8 cellular contexts compared by ENCODE assay signal in the genomic region with DNA sequence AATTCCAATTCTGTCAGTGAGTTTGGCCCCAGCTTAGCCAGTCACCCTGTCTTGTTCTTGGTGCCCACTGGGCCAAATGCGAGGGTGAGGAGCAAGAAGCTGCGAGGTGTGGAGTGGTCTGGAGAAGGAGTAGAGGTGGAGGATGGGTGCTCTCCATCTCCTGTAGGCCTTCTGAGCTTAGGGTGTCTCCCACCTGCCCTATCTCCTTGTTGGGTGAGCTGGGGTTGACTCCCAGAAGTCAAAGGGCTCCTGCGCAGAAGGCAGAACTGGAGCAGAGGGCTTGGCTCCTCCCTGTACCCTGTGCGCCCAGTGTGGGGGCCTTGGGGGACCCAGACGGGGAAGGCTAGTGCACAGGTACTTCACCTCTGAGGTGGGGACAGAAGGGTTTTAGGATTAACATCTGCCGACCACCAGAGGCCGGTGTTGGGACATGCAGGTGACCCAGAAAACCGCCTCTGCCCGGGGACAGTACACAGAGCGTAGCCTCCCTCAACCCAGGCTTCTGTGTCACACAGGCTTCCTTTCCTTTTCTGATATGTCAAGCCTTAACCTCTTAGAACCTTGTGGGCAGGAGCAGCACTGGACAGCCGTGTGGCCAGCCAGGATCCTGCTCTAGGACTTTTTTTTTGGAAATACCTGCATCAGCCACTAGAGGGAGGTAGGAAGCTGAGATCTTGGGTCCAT. TPM values are rescaled to one million over a fixed set of nuclear protein-coding genes. Genes with fewer than 3 reads are reported as not detected.
DNase-seq lines count a peak whose midpoint lies in the region; ATAC-seq, FAIRE-seq and TF ChIP-seq lines count a peak whose summit lies in the region.

No MANE protein-coding gene starts in this region.

- RAD21 ChIA-PET in GM12878 (lab: Charles Lee; ENCODE audit: unreplicated experiment), result interaction anchor here (0.6 to 4.8 kb wide), 39 partner anchors 14 to 356 kb away, joined by 3 to 88 read pairs (median 4); a partner anchor contains a TSS

- CTCF ChIA-PET in GM12878 (lab: Yijun Ruan, JAX), result interaction anchor here (0.6 to 4.8 kb wide), 68 partner anchors 12 to 376 kb away, joined by 3 to 101 read pairs (median 6); a partner anchor contains a TSS

- peak overlapping the region; percentile 72 for H2AFZ ChIP-seq in GM12878 (ENCODE audit: control insufficient read depth, low read depth, low read length)

- H3K27ac Mint-ChIP-seq in CD14-positive monocyte, result no peak overlapping the region

- DNase-seq in CD14-positive monocyte (ENCODE audit: low spot score) (no peak), LHCN-M2 (ENCODE audit: low read depth) (peak; percentile 60), SK-N-MC (ENCODE audit: low read depth, low spot score) (no peak), GM12878 (ENCODE audit: low read depth, low spot score) (peak; percentile 53), spleen (no peak), GF-D8 (lab: John Stamatoyannopoulos, UW) (no peak)

- H3K9me3 ChIP-seq in SK-N-MC (ENCODE audit: low read depth, low read length) (0 out of 2 replicates have a peak, but pooled peaks cover under 1% of the 10 kb centered on the region), GM12878 (replicated peaks; ENCODE audit: control insufficient read depth, insufficient read depth, low read length) (peaks cover 26% of the 10 kb centered on the region), iPS-20b (ENCODE audit: insufficient read depth, low read depth, low read length) (no peaks in the 10 kb centered on the region), spleen (peaks cover 0 to 5% (median 1%) of the 10 kb centered on the region in 8 donors)

- in situ Hi-C loops in GM12878 (cut with MboI), result loop anchor here (10.0 kb wide), 1 partner anchor 298 kb away; no protein-coding TSS in a partner anchor

- H3K9ac ChIP-seq in SK-N-MC (ENCODE audit: insufficient read length) (no peak overlapping the region), GM12878 (ENCODE audit: control insufficient read depth, insufficient read depth, low read length) (no peak overlapping the region), iPS-20b (ENCODE audit: low read depth, low read length) (no peak overlapping the region)

- SMC1A ChIA-PET in GM12878 (lab: Charles Lee; ENCODE audit: uncharacterized antibody, unreplicated experiment), result interaction anchor here (0.6 to 4.8 kb wide), 42 partner anchors 10 to 420 kb away, joined by 3 to 75 read pairs (median 4); a partner anchor contains a TSS

- H3K4me3 Mint-ChIP-seq in CD14-positive monocyte, result peak overlapping the region in 1 of 2 donors; percentile 50

- no peaks in the 10 kb centered on the region for H3K79me2 ChIP-seq in GM12878 (ENCODE audit: control insufficient read depth, insufficient read depth, low read length)

- intact Hi-C loops in CD14-positive monocyte (cut with micrococcal nuclease), result no loop called here
- intact Hi-C loops in GM12878 (cut with micrococcal nuclease; ENCODE audit: unreplicated experiment), result loop anchor here (1.0 to 5.0 kb wide), 7 partner anchors 20 to 294 kb away; a partner anchor contains a TSS
- intact Hi-C loops in spleen (cut with DNase I; ENCODE audit: low total_unique reads), result loop anchor here (10.0 kb wide), 1 partner anchor 288 kb away; a partner anchor contains a TSS

- 0 out of 2 replicates have a peak overlapping the region, but pooled peaks have one; percentile 20 for H3K4me3 ChIP-seq in SK-N-MC
- H3K4me3 ChIP-seq in GM12878, result no peak overlapping the region
- H3K4me3 ChIP-seq in iPS-20b (ENCODE audit: low read length), result peak overlapping the region; percentile 55; the same call in 1 of the 2 replicates
- H3K4me3 ChIP-seq in spleen, result peak overlapping the region in 2 of 8 donors; percentile 17 to 22

- H3K4me1 Mint-ChIP-seq in CD14-positive monocyte, result peaks cover 31% of the 10 kb centered on the region

- no peaks in the 10 kb centered on the region for H3K36me3 ChIP-seq in SK-N-MC (ENCODE audit: insufficient read depth, low read length)
- H3K36me3 ChIP-seq in GM12878 (ENCODE audit: control insufficient read depth in 2 of 2, insufficient read depth in 2 of 2, low read length in 1 of 2), result no peaks in the 10 kb centered on the region
- no peaks in the 10 kb centered on the region for H3K36me3 ChIP-seq in iPS-20b (ENCODE audit: insufficient read depth, low read depth, low read length)
- H3K36me3 ChIP-seq in spleen, result no peaks in the 10 kb centered on the region

- peak overlapping the region; percentile 32; the same call in 1 of the 2 replicates for H3K4me2 ChIP-seq in GM12878 (ENCODE audit: control insufficient read depth, insufficient read depth)

- H3K4me1 ChIP-seq in GM12878 (ENCODE audit: control insufficient read depth, insufficient read depth, low read length), result peaks cover 32% of the 10 kb centered on the region
- no peaks in the 10 kb centered on the region for H3K4me1 ChIP-seq in iPS-20b (ENCODE audit: insufficient read depth, low read length)
- H3K4me1 ChIP-seq in spleen, result peaks cover 13 to 47% (median 23%) of the 10 kb centered on the region in 6 donors

- peak; percentile 56 for FAIRE-seq in GM12878 (lab: Jason Lieb, UNC)

- H3K27ac ChIP-seq in SK-N-MC (no peak overlapping the region), GM12878 (ENCODE audit: control insufficient read depth, insufficient read depth) (peak overlapping the region; percentile 84; the same call in 1 of the 2 replicates), iPS-20b (ENCODE audit: low read length) (no peak overlapping the region), spleen (no peak overlapping the region)

- POLR2A ChIA-PET in GM12878 (lab: Charles Lee), result interaction anchor here (0.6 to 2.7 kb wide), 6 partner anchors 20 to 225 kb away, joined by 3 to 11 read pairs (median 4); a partner anchor contains a TSS

- no peaks in the 10 kb centered on the region for H4K20me1 ChIP-seq in GM12878 (ENCODE audit: control insufficient read depth, insufficient read depth)

- no peaks in the 10 kb centered on the region for H3K27me3 ChIP-seq in GM12878 (replicated peaks in 1 of 2; ENCODE audit: control insufficient read depth in 2 of 2, insufficient read depth in 2 of 2, low read length in 1 of 2)
- H3K27me3 ChIP-seq in iPS-20b (ENCODE audit: insufficient read depth, low read length), result no peaks in the 10 kb centered on the region; the same call in 1 of the 2 replicates
- no peaks in the 10 kb centered on the region for H3K27me3 ChIP-seq in spleen (replicated peaks in 1 of 7)

- no peak for TF ChIP-seq EP300 in GM12878 (IDR thresholded peaks at IDR 0.05; ENCODE audit: borderline replicate concordance in 1 of 2, control insufficient read depth in 1 of 2, low read depth in 2 of 2, low read length in 2 of 2)

- H3K27me3 Mint-ChIP-seq in CD14-positive monocyte (ENCODE audit: low read depth in 3 of 3), result peaks cover 4 to 8% (median 6%) of the 10 kb centered on the region in 3 donors

- no TSS peak for BruUV-seq in GM12878 (replicated peaks; lab: Mats Ljungman, UMichigan)

- TF ChIP-seq CTCF in CD14-positive monocyte (IDR thresholded peaks at IDR 0.05) (peak; percentile 98), GM12878 (IDR thresholded peaks at IDR 0.05 in 2 of 3, conservative IDR thresholded peaks at IDR 0.05 in 1 of 3; ENCODE audit: control insufficient read depth in 2 of 3, extremely low read depth in 1 of 3, insufficient read depth in 1 of 3, low read depth in 3 of 3, low read length in 3 of 3) (peak; percentile 57 to 87 (median 76); a peak in 5 of 6 replicates), spleen (IDR thresholded peaks at IDR 0.05 in 8 of 11, conservative IDR thresholded peaks at IDR 0.05 in 3 of 11) (peak; percentile 48 to 84 (median 74))

- ATAC-seq in GM19035 (IDR thresholded peaks at IDR 0.05; ENCODE audit: unreplicated experiment) (peak; percentile 58), GM12878 (peak; percentile 73)

- H3K36me3 Mint-ChIP-seq in CD14-positive monocyte, result no peaks in the 10 kb centered on the region

- TF ChIP-seq POLR2A in GM12878 (IDR thresholded peaks at IDR 0.05; ENCODE audit: low read depth, low read length) (no peak), spleen (IDR thresholded peaks at IDR 0.05) (no peak)

- TF ChIP-seq RAD21 in GM12878 (IDR thresholded peaks at IDR 0.05; ENCODE audit: insufficient read depth, low read depth, low read length), result peak; percentile 80

- H3K9me3 Mint-ChIP-seq in CD14-positive monocyte, result peaks cover 0 to 6% (median 2%) of the 10 kb centered on the region in 7 donors

- WGBS in GM12878 (ENCODE audit: insufficient coverage, insufficient replicate concordance, low lambda C conversion rate, missing lambda C conversion rate), result 39% methylated on average over 11 of the region's 11 CpGs
- 42 to 45% (median 43%) methylated on average over 11 of the region's 11 CpGs for WGBS in spleen, 5 donors

RNA-seq across cellular contexts. Expression of a gene that starts 16.9 kb away (rescaled TPM):
- polyA plus RNA-seq in CD14-positive monocyte (not detected), GM12878 (2011; rRNA removed) (not detected in 2 replicates), GM12878 (2014; fragmentation: Illumina TruSeq; extraction: Trizol) (not detected in 2 replicates), GM12878 (2014; fragmentation: Nextera tagmentation; extraction: Ambion mirVana) (not detected), GM12878 (2014; rRNA removed) (not detected in 2 replicates), GM12878 (2016; fragmentation: Nextera tagmentation; extraction: Ambion mirVana) (not detected), spleen (not detected)
- total RNA-seq in LHCN-M2 (2014; rRNA removed) (not detected in 2 replicates), GM12878 (2014; rRNA removed) (not detected in 2 replicates), GM12878 (2014; rRNA removed; fragmentation: Illumina TruSeq; extraction: Trizol) (not detected in 2 replicates), GM12878 (2021) (not detected in 2 replicates), spleen (not detected)
- not detected for polyA plus RNA-seq in LHCN-M2 (2012)
- not detected in 2 replicates for total RNA-seq in GM12878 (2013; cell fraction: nucleolus; rRNA removed)
- not detected for polyA plus RNA-seq in GM12878 (2011; ENCODE audit: low read depth)
- polyA plus RNA-seq in GM12878 (2011; cell fraction: cytosol; rRNA removed), result not detected in 2 replicates
- not detected in 2 replicates for polyA plus RNA-seq in GM12878 (2011; cell fraction: nucleus; rRNA removed)
- not detected in 2 replicates for polyA plus RNA-seq in GM12878 (2012)
- polyA minus RNA-seq in GM12878 (2011; rRNA and poly(A)+ RNA removed), result not detected in 2 replicates
- not detected in 2 replicates for polyA minus RNA-seq in GM12878 (2011; cell fraction: cytosol; rRNA and poly(A)+ RNA removed)
- not detected in 2 replicates for polyA minus RNA-seq in GM12878 (2011; cell fraction: nucleus; rRNA and poly(A)+ RNA removed)

RNA-seq across cellular contexts. Expression of a gene that starts 30.3 kb away (rescaled TPM):
- polyA plus RNA-seq in CD14-positive monocyte, result 1 to 10 TPM; 5.8 to 9.3 TPM
- 21.9 and 27.0 TPM in 2 replicates for total RNA-seq in LHCN-M2 (2014; rRNA removed)
- polyA plus RNA-seq in LHCN-M2 (2012), result 11.0 TPM
- 160 and 163 TPM in 2 replicates for total RNA-seq in GM12878 (2013; cell fraction: nucleolus; rRNA removed)
- total RNA-seq in GM12878 (2014; rRNA removed), result 23.6 and 29.2 TPM in 2 replicates
- 55.2 and 59.2 TPM in 2 replicates for total RNA-seq in GM12878 (2014; rRNA removed; fragmentation: Illumina TruSeq; extraction: Trizol)
- 43.7 and 48.6 TPM in 2 replicates for total RNA-seq in GM12878 (2021)
- 14.0 TPM for polyA plus RNA-seq in GM12878 (2011; ENCODE audit: low read depth)
- polyA plus RNA-seq in GM12878 (2011; rRNA removed), result 47.2 and 67.3 TPM in 2 replicates
- polyA plus RNA-seq in GM12878 (2011; cell fraction: cytosol; rRNA removed), result 18.8 and 19.0 TPM in 2 replicates
- 54.6 and 55.7 TPM in 2 replicates for polyA plus RNA-seq in GM12878 (2011; cell fraction: nucleus; rRNA removed)
- 22.5 and 30.2 TPM in 2 replicates for polyA plus RNA-seq in GM12878 (2012)
- polyA plus RNA-seq in GM12878 (2014; fragmentation: Illumina TruSeq; extraction: Trizol), result 46.8 and 52.9 TPM in 2 replicates
- polyA plus RNA-seq in GM12878 (2014; fragmentation: Nextera tagmentation; extraction: Ambion mirVana), result 10 to 100 TPM; 12.8 to 19.5 TPM
- 20.9 and 23.7 TPM in 2 replicates for polyA plus RNA-seq in GM12878 (2014; rRNA removed)
- 10 to 100 TPM; 67.6 to 68.6 TPM for polyA plus RNA-seq in GM12878 (2016; fragmentation: Nextera tagmentation; extraction: Ambion mirVana)
- 74.8 and 97.4 TPM in 2 replicates for polyA minus RNA-seq in GM12878 (2011; rRNA and poly(A)+ RNA removed)
- 24.1 and 25.9 TPM in 2 replicates for polyA minus RNA-seq in GM12878 (2011; cell fraction: cytosol; rRNA and poly(A)+ RNA removed)
- polyA minus RNA-seq in GM12878 (2011; cell fraction: nucleus; rRNA and poly(A)+ RNA removed), result 47.8 and 79.4 TPM in 2 replicates
- total RNA-seq in spleen, result 10 to 100 TPM; 23.8 to 34.0 (median 28.2) TPM
- 1 to 10 TPM; 4.2 to 7.8 (median 4.4) TPM for polyA plus RNA-seq in spleen

RNA-seq across cellular contexts. Expression of a gene that starts 35.9 kb away (rescaled TPM):
- 100 to 1,000 TPM; 125 to 129 TPM for polyA plus RNA-seq in CD14-positive monocyte
- 17.8 and 20.3 TPM in 2 replicates for total RNA-seq in LHCN-M2 (2014; rRNA removed)
- polyA plus RNA-seq in LHCN-M2 (2012), result 18.0 TPM
- total RNA-seq in GM12878 (2013; cell fraction: nucleolus; rRNA removed), result 216 and 219 TPM in 2 replicates
- total RNA-seq in GM12878 (2014; rRNA removed), result 29.9 and 30.5 TPM in 2 replicates
- total RNA-seq in GM12878 (2014; rRNA removed; fragmentation: Illumina TruSeq; extraction: Trizol), result 41.9 and 45.3 TPM in 2 replicates
- total RNA-seq in GM12878 (2021), result 68.0 and 74.1 TPM in 2 replicates
- polyA plus RNA-seq in GM12878 (2011; ENCODE audit: low read depth), result 19.0 TPM
- polyA plus RNA-seq in GM12878 (2011; rRNA removed), result 37.5 and 50.7 TPM in 2 replicates
- polyA plus RNA-seq in GM12878 (2011; cell fraction: cytosol; rRNA removed), result 60.7 and 77.3 TPM in 2 replicates
- 156 and 160 TPM in 2 replicates for polyA plus RNA-seq in GM12878 (2011; cell fraction: nucleus; rRNA removed)
- polyA plus RNA-seq in GM12878 (2012), result 32.8 and 47.6 TPM in 2 replicates
- 45.9 and 48.6 TPM in 2 replicates for polyA plus RNA-seq in GM12878 (2014; fragmentation: Illumina TruSeq; extraction: Trizol)
- 10 to 100 TPM in 1 of 2 experiments, 1 to 10 TPM in 1; 6.9 to 14.0 TPM for polyA plus RNA-seq in GM12878 (2014; fragmentation: Nextera tagmentation; extraction: Ambion mirVana)
- 55.9 and 56.1 TPM in 2 replicates for polyA plus RNA-seq in GM12878 (2014; rRNA removed)
- polyA plus RNA-seq in GM12878 (2016; fragmentation: Nextera tagmentation; extraction: Ambion mirVana), result 10 to 100 TPM; 62.1 to 65.0 TPM
- polyA minus RNA-seq in GM12878 (2011; rRNA and poly(A)+ RNA removed), result 171 and 202 TPM in 2 replicates
- 47.0 and 51.0 TPM in 2 replicates for polyA minus RNA-seq in GM12878 (2011; cell fraction: cytosol; rRNA and poly(A)+ RNA removed)
- polyA minus RNA-seq in GM12878 (2011; cell fraction: nucleus; rRNA and poly(A)+ RNA removed), result 234 and 331 TPM in 2 replicates
- total RNA-seq in spleen, result 100 to 1,000 TPM; 146 to 307 (median 165) TPM
- polyA plus RNA-seq in spleen, result 100 to 1,000 TPM in 1 of 3 donors, 10 to 100 TPM in 2; 57.9 to 113 (median 59.7) TPM

Comparison
In these comparisons a context has a peak if more than half of its experiments do, and no peak if none do; other contexts are left out.
1. DNase-seq: peak in LHCN-M2 (single experiment) and GM12878 (single experiment); none in CD14-positive monocyte (single experiment), SK-N-MC (single experiment), spleen (single experiment) and GF-D8 (single experiment).
2. intact Hi-C loops: an anchor here in GM12878 (1.0 to 5.0 kb wide) and spleen (10.0 kb wide); none called in CD14-positive monocyte.
3. Peak in every context shown above with its lines, with median percentiles within 50 percentile points of each other: CTCF ChIP-seq.